In the genomic region with DNA sequence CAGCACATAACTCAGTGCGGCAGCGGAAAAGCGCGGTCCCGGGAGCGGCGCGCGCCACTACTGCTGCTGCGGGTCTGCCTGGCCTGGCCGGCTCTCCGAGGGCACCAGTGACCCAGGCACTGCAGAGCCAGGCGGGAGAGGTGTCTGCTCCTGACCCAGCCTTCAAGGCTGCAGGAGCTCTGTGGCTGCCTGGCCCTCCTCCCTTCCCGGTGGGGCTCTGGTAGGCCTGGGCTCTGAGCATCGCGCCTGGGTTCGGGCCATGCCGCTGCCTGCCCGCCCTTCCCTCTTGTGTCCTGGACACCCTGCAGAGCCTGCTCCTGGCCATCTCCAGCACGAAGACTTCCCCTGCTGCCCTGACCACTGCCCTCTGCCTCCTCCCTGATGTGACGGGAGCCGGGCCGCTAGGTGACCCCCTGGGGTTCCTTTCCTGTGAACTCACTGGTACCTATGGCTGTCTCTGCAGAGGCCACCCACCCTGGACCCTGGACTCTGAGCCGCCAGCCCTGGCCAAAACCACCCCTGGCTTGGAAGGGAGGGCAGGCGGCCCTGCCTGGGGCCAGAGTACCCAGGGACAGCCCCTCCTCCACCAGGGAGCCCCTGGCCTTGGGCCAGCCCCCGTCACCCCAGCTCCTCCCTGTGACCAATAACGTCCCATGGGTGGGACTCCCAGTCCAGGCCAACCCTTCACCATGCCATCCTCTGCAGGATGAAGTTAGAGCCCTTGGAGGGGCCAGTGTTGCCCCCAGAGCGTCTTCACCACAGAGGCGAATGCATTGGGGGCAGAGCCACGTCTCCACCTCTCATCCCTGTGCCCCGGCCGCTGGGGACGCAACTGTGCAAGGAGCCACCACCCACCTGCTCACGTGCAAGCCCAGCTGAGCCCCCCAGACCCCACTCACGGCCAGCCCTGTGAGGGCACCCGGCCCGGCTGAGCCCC, we compare ENCODE assay signal across 20 cellular contexts. TPM values are rescaled to one million over a fixed set of nuclear protein-coding genes. Genes with fewer than 3 reads are reported as not detected.
DNase-seq lines count a peak whose midpoint lies in the region; ATAC-seq and TF ChIP-seq lines count a peak whose summit lies in the region.
"Had no signal": no experiment of that assay in that cellular context is flagged by ENCODE, and none has a peak within 500 bp of the region (broad histone marks: within the 10 kb centered on the region; RNA-seq: fewer than 3 reads in every experiment).

No MANE protein-coding gene starts in this region.

- no peak overlapping the region for H2AFZ ChIP-seq in neural progenitor cell (replicated peaks)

- H3K27ac Mint-ChIP-seq in endodermal cell (no peak overlapping the region), neural progenitor cell (peak overlapping the region; percentile 57)
- H3K27ac Mint-ChIP-seq: activated T-helper 1 cell treated with anti-CD3 and anti-CD28 coated beads, Interleukin-12 subunit alpha, Interleukin-12 subunit beta, Interleukin-2, Interleukin-4 antibody, amounts not matched to agents 30 ng/mL and 10 ng/mL and 1 ng/mL, durations not matched to agents 14 hours and 24 hours and 36 hours had no signal

- intact Hi-C loops in left ventricle myocardium inferior (cut with micrococcal nuclease) (no loop called here), left ventricle myocardium superior (cut with micrococcal nuclease) (no loop called here)

- 74 to 86% methylated on average over 16 to 37 of the region's 37 CpGs for WGBS in endodermal cell (ENCODE audit: insufficient coverage in 1 of 2, insufficient read length in 1 of 2), 2 experiments

- H3K4me1 Mint-ChIP-seq in endodermal cell (peaks cover 7% of the 10 kb centered on the region), neural progenitor cell (peaks cover 41% of the 10 kb centered on the region)

- no peak for DNase-seq in left ventricle myocardium inferior
- DNase-seq in left ventricle myocardium superior = no peak
- no peak for DNase-seq in endodermal cell
- peak; percentile 56 for DNase-seq in neural progenitor cell (ENCODE audit: low spot score)
- no peak for DNase-seq in stimulated activated CD4-positive, alpha-beta T cell treated with anti-CD3 and anti-CD28 coated beads, Interleukin-2, amount 100 ng/mL, for 48 hours
- no peak for DNase-seq in NCI-H1436 (lab: John Stamatoyannopoulos, UW)
- DNase-seq in DMS114 treated with DMSO at 0.1 percent for 48 hours (lab: John Stamatoyannopoulos, UW; ENCODE audit: unreplicated experiment) = no peak
- DNase-seq: ACHN; activated CD4-positive, alpha-beta T cell treated with anti-CD3 and anti-CD28 coated beads, Interleukin-2, amount 50 U/mL, for 48 hours; COR-L47; dermis blood vessel endothelial cell; HCEC 1CT; Karpas-422; NCI-H187 treated with DMSO at 0.1 percent for 48 hours; NCI-H524; stimulated activated CD4-positive, alpha-beta T cell treated with anti-CD3 and anti-CD28 coated beads, Interleukin-4, amount 100 ng/mL, for 24 hours; stimulated activated naive CD4-positive, alpha-beta T cell had no signal

- H3K4me3 Mint-ChIP-seq in endodermal cell (no peak overlapping the region), neural progenitor cell (peak overlapping the region; percentile 41)
- H3K4me3 Mint-ChIP-seq: activated T-helper 1 cell treated with anti-CD3 and anti-CD28 coated beads, Interleukin-12 subunit alpha, Interleukin-12 subunit beta, Interleukin-2, Interleukin-4 antibody, amounts not matched to agents 30 ng/mL and 10 ng/mL and 1 ng/mL, durations not matched to agents 14 hours and 24 hours and 36 hours had no signal

- no peaks in the 10 kb centered on the region for H4K20me1 ChIP-seq in neural progenitor cell (ENCODE audit: low read depth)

- H3F3A ChIP-seq in neural progenitor cell (ENCODE audit: low read depth) = peaks cover 44% of the 10 kb centered on the region

- H3K27me3 Mint-ChIP-seq in endodermal cell (ENCODE audit: insufficient read depth) = no peaks in the 10 kb centered on the region
- peaks cover 3% of the 10 kb centered on the region for H3K27me3 Mint-ChIP-seq in neural progenitor cell (ENCODE audit: insufficient read depth, low read depth)

- TF ChIP-seq CTCF in left ventricle myocardium inferior (IDR thresholded peaks at IDR 0.05; ENCODE audit: borderline replicate concordance) = no peak
- no peak for TF ChIP-seq CTCF in endodermal cell (conservative IDR thresholded peaks at IDR 0.05)
- no peak for TF ChIP-seq CTCF in neural progenitor cell (IDR thresholded peaks at IDR 0.05)

- H3K36me3 Mint-ChIP-seq in endodermal cell (ENCODE audit: low read depth) (no peaks in the 10 kb centered on the region), neural progenitor cell (no peaks in the 10 kb centered on the region)

- peaks cover 55% of the 10 kb centered on the region for H3K4me1 ChIP-seq in left ventricle myocardium inferior
- peaks cover 5% of the 10 kb centered on the region for H3K4me1 ChIP-seq in endodermal cell (ENCODE audit: control insufficient read depth, insufficient read depth, low read length)
- peaks cover 43% of the 10 kb centered on the region for H3K4me1 ChIP-seq in neural progenitor cell

- H3K36me3 ChIP-seq in left ventricle myocardium inferior (no peaks in the 10 kb centered on the region), endodermal cell (ENCODE audit: control insufficient read depth, insufficient read depth, low read length) (no peaks in the 10 kb centered on the region), neural progenitor cell (no peaks in the 10 kb centered on the region)

- H3K4me3 ChIP-seq in left ventricle myocardium inferior (no peak overlapping the region), endodermal cell (ENCODE audit: low read length) (no peak overlapping the region), neural progenitor cell (no peak overlapping the region)

- H3K79me2 ChIP-seq in neural progenitor cell (ENCODE audit: low read depth) = no peaks in the 10 kb centered on the region

- H3K9ac ChIP-seq in endodermal cell (ENCODE audit: extremely low read depth, low read length, poor library complexity, severe bottlenecking) (no peak overlapping the region), neural progenitor cell (no peak overlapping the region)

- H3K9me3 Mint-ChIP-seq in endodermal cell = no peaks in the 10 kb centered on the region
- H3K9me3 Mint-ChIP-seq in neural progenitor cell = no peaks in the 10 kb centered on the region
- H3K9me3 Mint-ChIP-seq: activated T-helper 1 cell treated with anti-CD3 and anti-CD28 coated beads, Interleukin-12 subunit alpha, Interleukin-12 subunit beta, Interleukin-2, Interleukin-4 antibody, amounts not matched to agents 30 ng/mL and 10 ng/mL and 1 ng/mL, durations not matched to agents 14 hours and 24 hours and 36 hours had no signal

- peak overlapping the region; percentile 96 for H3K27ac ChIP-seq in left ventricle myocardium inferior (replicated peaks)
- H3K27ac ChIP-seq in endodermal cell (ENCODE audit: low read depth, low read length) = peak overlapping the region; percentile 36
- no peak overlapping the region for H3K27ac ChIP-seq in neural progenitor cell
- H3K27ac ChIP-seq: HL-60 had no signal

- H3K9me3 ChIP-seq in left ventricle myocardium inferior (replicated peaks) = no peaks in the 10 kb centered on the region
- no peaks in the 10 kb centered on the region for H3K9me3 ChIP-seq in endodermal cell (ENCODE audit: control insufficient read depth, low read length)
- no peaks in the 10 kb centered on the region for H3K9me3 ChIP-seq in neural progenitor cell (ENCODE audit: low read depth)

- H3K27me3 ChIP-seq in left ventricle myocardium inferior (ENCODE audit: low read depth) (no peaks in the 10 kb centered on the region), endodermal cell (ENCODE audit: control insufficient read depth, insufficient read depth, low read length, poor library complexity, severe bottlenecking) (no peaks in the 10 kb centered on the region), neural progenitor cell (no peaks in the 10 kb centered on the region)

- H3K4me2 ChIP-seq in neural progenitor cell = no peak overlapping the region

- no peak for ATAC-seq in left ventricle myocardium superior
- ATAC-seq in GM18502 (IDR thresholded peaks at IDR 0.05; ENCODE audit: poor library complexity, unreplicated experiment) = no peak

RNA-seq across cellular contexts. Expression of gene UBAC1, which starts 32.9 kb away (rescaled TPM):
- total RNA-seq in left ventricle myocardium inferior (108 TPM), left ventricle myocardium superior (116 TPM), endodermal cell (10 to 100 TPM; 47.9 to 48.4 TPM), neural progenitor cell (ENCODE audit: low replicate concordance) (53.6 and 66.0 TPM in 2 replicates)
- polyA plus RNA-seq in endodermal cell (2013, experiment 1 of 2) = 43.3 TPM
- 38.8 TPM for polyA plus RNA-seq in endodermal cell (2013, experiment 2 of 2)
